In genomic region chr12:104699489-104700194, GRCh38 we compare ENCODE assay signal across 11 cellular contexts.
DNase-seq lines count a peak whose midpoint lies in the region; ATAC-seq and TF ChIP-seq lines count a peak whose summit lies in the region.
"Had no signal": no experiment of that assay in that cellular context is flagged by ENCODE, and none has a peak within 500 bp of the region (broad histone marks: within the 10 kb centered on the region; RNA-seq: fewer than 3 reads in every experiment).

No MANE protein-coding gene starts in this region.

- H3K27ac ChIP-seq in ACC112 (ENCODE audit: low read depth, low read length) (peak overlapping the region; percentile 56), neural progenitor cell (no peak overlapping the region)
- H3K27ac ChIP-seq: heart left ventricle had no signal

- no peak overlapping the region for H3K4me2 ChIP-seq in neural progenitor cell

- intact Hi-C loops in MCF 10A (cut with micrococcal nuclease) = loop anchor here (5.0 kb wide), 1 partner anchor 317 kb away; no protein-coding TSS in a partner anchor

- no peaks in the 10 kb centered on the region for H3K9me3 ChIP-seq in neural progenitor cell (ENCODE audit: low read depth)
- H3K9me3 ChIP-seq: heart left ventricle had no signal

- H3K27me3 ChIP-seq in ACC112 (ENCODE audit: insufficient read depth, low read length) (no peaks in the 10 kb centered on the region), neural progenitor cell (no peaks in the 10 kb centered on the region)
- H3K27me3 ChIP-seq: heart left ventricle had no signal

- peaks cover 55% of the 10 kb centered on the region for H3K4me1 Mint-ChIP-seq in activated CD8-positive, alpha-beta T cell treated with anti-CD3 and anti-CD28 coated beads, Interleukin-2, amount 10 ng/mL, durations not matched to agents 7 days and 5 days (ENCODE audit: low read depth)
- no peaks in the 10 kb centered on the region for H3K4me1 Mint-ChIP-seq in MCF 10A (ENCODE audit: insufficient read depth, unreplicated experiment)
- H3K4me1 Mint-ChIP-seq in neural progenitor cell = peaks cover 22% of the 10 kb centered on the region

- H3K4me1 ChIP-seq in ACC112 (ENCODE audit: control insufficient read depth, insufficient read depth, low read length, unreplicated experiment) = peaks cover 79% of the 10 kb centered on the region
- no peaks in the 10 kb centered on the region for H3K4me1 ChIP-seq in neural progenitor cell

- H3K36me3 ChIP-seq in ACC112 (ENCODE audit: insufficient read depth, low read length) (no peaks in the 10 kb centered on the region), neural progenitor cell (no peaks in the 10 kb centered on the region)

- H3K9me3 Mint-ChIP-seq in activated CD8-positive, alpha-beta T cell treated with anti-CD3 and anti-CD28 coated beads, Interleukin-2, amount 10 ng/mL, durations not matched to agents 7 days and 5 days (ENCODE audit: insufficient read depth) = no peaks in the 10 kb centered on the region
- H3K9me3 Mint-ChIP-seq in MCF 10A (ENCODE audit: unreplicated experiment) (no peaks in the 10 kb centered on the region), neural progenitor cell (no peaks in the 10 kb centered on the region)
- H3K9me3 Mint-ChIP-seq: activated naive CD8-positive, alpha-beta T cell treated with anti-CD3 and anti-CD28 coated beads, Interleukin-2, amount 50 U/mL, for 24 hours had no signal

- H3K79me2 ChIP-seq in ACC112 (ENCODE audit: control insufficient read depth, insufficient read depth, low read length, unreplicated experiment) = peaks cover 10% of the 10 kb centered on the region
- H3K79me2 ChIP-seq in neural progenitor cell (ENCODE audit: low read depth) = no peaks in the 10 kb centered on the region

- ATAC-seq in GM18517 (IDR thresholded peaks at IDR 0.05; ENCODE audit: unreplicated experiment) = peak; percentile 72
- peak; percentile 70 for ATAC-seq in HG02798 (IDR thresholded peaks at IDR 0.05; ENCODE audit: poor library complexity, unreplicated experiment)
- no peak for ATAC-seq in activated CD8-positive, alpha-beta T cell treated with anti-CD3 and anti-CD28 coated beads, Interleukin-2, amount 10 ng/mL, durations not matched to agents 7 days and 5 days
- ATAC-seq: activated naive CD8-positive, alpha-beta T cell treated with anti-CD3 and anti-CD28 coated beads, Interleukin-2, amount 50 U/mL, for 24 hours; heart left ventricle had no signal

- H3K27me3 Mint-ChIP-seq in activated CD8-positive, alpha-beta T cell treated with anti-CD3 and anti-CD28 coated beads, Interleukin-2, amount 10 ng/mL, durations not matched to agents 7 days and 5 days (ENCODE audit: low read depth) = no peaks in the 10 kb centered on the region
- H3K27me3 Mint-ChIP-seq in MCF 10A (ENCODE audit: insufficient read depth, unreplicated experiment) (no peaks in the 10 kb centered on the region), neural progenitor cell (ENCODE audit: insufficient read depth, low read depth) (no peaks in the 10 kb centered on the region)
- H3K27me3 Mint-ChIP-seq: activated naive CD8-positive, alpha-beta T cell treated with anti-CD3 and anti-CD28 coated beads, Interleukin-2, amount 50 U/mL, for 24 hours had no signal

- no peak for DNase-seq in activated CD8-positive, alpha-beta T cell treated with anti-CD3 and anti-CD28 coated beads, Interleukin-2, amount 10 ng/mL, durations not matched to agents 7 days and 5 days
- DNase-seq in NAMALWA (ENCODE audit: low spot score) = no peak
- DNase-seq in MCF 10A (ENCODE audit: unreplicated experiment) = no peak
- no peak for DNase-seq in neural progenitor cell (ENCODE audit: low spot score)
- DNase-seq in activated gamma-delta T cell (lab: John Stamatoyannopoulos, UW) = no peak
- DNase-seq: activated naive CD8-positive, alpha-beta T cell treated with anti-CD3 and anti-CD28 coated beads, Interleukin-2, amount 50 U/mL, for 24 hours; heart left ventricle; trophoblast cell had no signal

- H3F3A ChIP-seq in neural progenitor cell (ENCODE audit: low read depth) = no peaks in the 10 kb centered on the region

- POLR2A ChIA-PET in activated CD8-positive, alpha-beta T cell treated with anti-CD3 and anti-CD28 coated beads, Interleukin-2, amount 10 ng/mL, durations not matched to agents 7 days and 5 days (lab: Charles Lee) = interaction anchor here (2.0 kb wide), 1 partner anchor 12 kb away, joined by 14 read pairs; no protein-coding TSS in a partner anchor
- POLR2A ChIA-PET in MCF 10A (lab: Yijun Ruan, JAX) = no interaction called here

- CTCF ChIA-PET in activated CD8-positive, alpha-beta T cell treated with anti-CD3 and anti-CD28 coated beads, Interleukin-2, amount 10 ng/mL, durations not matched to agents 7 days and 5 days (lab: Charles Lee) = interaction anchor here (1.1 to 1.5 kb wide), 3 partner anchors 11 to 33 kb away, joined by 3 to 7 read pairs (median 3); no protein-coding TSS in a partner anchor
- CTCF ChIA-PET in MCF 10A (lab: Yijun Ruan, JAX) = interaction anchor here (0.5 to 1.1 kb wide), 5 partner anchors 12 to 315 kb away, joined by 3 to 6 read pairs (median 3); no protein-coding TSS in a partner anchor

- no peak overlapping the region for H3K4me3 Mint-ChIP-seq in activated CD8-positive, alpha-beta T cell treated with anti-CD3 and anti-CD28 coated beads, Interleukin-2, amount 10 ng/mL, durations not matched to agents 7 days and 5 days
- no peak overlapping the region for H3K4me3 Mint-ChIP-seq in MCF 10A (ENCODE audit: unreplicated experiment)
- no peak overlapping the region for H3K4me3 Mint-ChIP-seq in neural progenitor cell
- H3K4me3 Mint-ChIP-seq: activated naive CD8-positive, alpha-beta T cell treated with anti-CD3 and anti-CD28 coated beads, Interleukin-2, amount 50 U/mL, for 24 hours had no signal

- H3K36me3 Mint-ChIP-seq in activated CD8-positive, alpha-beta T cell treated with anti-CD3 and anti-CD28 coated beads, Interleukin-2, amount 10 ng/mL, durations not matched to agents 7 days and 5 days (ENCODE audit: low read depth) = peaks cover 39% of the 10 kb centered on the region
- H3K36me3 Mint-ChIP-seq in MCF 10A (ENCODE audit: insufficient read depth, unreplicated experiment) (no peaks in the 10 kb centered on the region), neural progenitor cell (no peaks in the 10 kb centered on the region)

- no TSS peak for BruUV-seq in MCF 10A (replicated peaks; lab: Mats Ljungman, UMichigan)

- H3K27ac Mint-ChIP-seq in activated CD8-positive, alpha-beta T cell treated with anti-CD3 and anti-CD28 coated beads, Interleukin-2, amount 10 ng/mL, durations not matched to agents 7 days and 5 days = peak overlapping the region; percentile 63
- H3K27ac Mint-ChIP-seq in MCF 10A (ENCODE audit: low read depth, unreplicated experiment) (no peak overlapping the region), neural progenitor cell (no peak overlapping the region)
- H3K27ac Mint-ChIP-seq: activated naive CD8-positive, alpha-beta T cell treated with anti-CD3 and anti-CD28 coated beads, Interleukin-2, amount 50 U/mL, for 24 hours had no signal

- H3K9ac ChIP-seq in neural progenitor cell = no peak overlapping the region

- H3K4me3 ChIP-seq in ACC112 (ENCODE audit: low read depth, low read length) (no peak overlapping the region), neural progenitor cell (no peak overlapping the region)
- H3K4me3 ChIP-seq: heart left ventricle had no signal

- H2AFZ ChIP-seq in ACC112 (ENCODE audit: low read length, unreplicated experiment) = no peak overlapping the region
- H2AFZ ChIP-seq in neural progenitor cell (replicated peaks) = no peak overlapping the region

- peaks cover 12% of the 10 kb centered on the region for H4K20me1 ChIP-seq in neural progenitor cell (ENCODE audit: low read depth)

- no peak for TF ChIP-seq CTCF in MCF 10A (IDR thresholded peaks at IDR 0.05; ENCODE audit: unreplicated experiment)
- no peak for TF ChIP-seq CTCF in neural progenitor cell (IDR thresholded peaks at IDR 0.05)
